ENCODE assay signal across 25 cellular contexts in the genomic region with DNA sequence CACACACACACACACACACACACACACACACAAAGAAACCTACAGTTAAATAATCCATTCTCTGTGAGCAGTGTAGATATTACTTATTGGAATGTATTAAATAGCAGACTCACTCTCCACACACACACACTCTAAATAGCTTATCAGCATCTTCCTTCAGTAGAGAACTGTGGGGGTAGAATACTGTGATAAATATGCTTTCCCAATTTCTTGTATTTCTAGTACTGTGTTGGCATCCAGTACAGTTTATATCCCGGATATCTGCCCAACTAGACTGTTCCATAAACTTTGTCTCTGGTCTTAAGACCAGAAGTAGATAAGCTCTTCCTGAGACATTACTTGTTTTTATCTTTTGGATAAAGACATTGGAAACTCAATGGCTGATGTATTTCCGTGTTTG.
DNase-seq lines count a peak whose midpoint lies in the region; ATAC-seq and TF ChIP-seq lines count a peak whose summit lies in the region.
"Had no signal": no experiment of that assay in that cellular context is flagged by ENCODE, and none has a peak within 500 bp of the region (broad histone marks: within the 10 kb centered on the region; RNA-seq: fewer than 3 reads in every experiment).

No MANE protein-coding gene starts in this region.

- POLR2A ChIA-PET in HEK293 (lab: Yijun Ruan, JAX), result interaction anchor here (0.6 kb wide), 1 partner anchor 20 kb away, joined by 3 read pairs; no protein-coding TSS in a partner anchor

- CTCF ChIA-PET in HEK293 (lab: Yijun Ruan, JAX), result no interaction called here

- DNase-seq in NCI-H226, result peak; percentile 9
- no peak for DNase-seq in left lobe of liver (ENCODE audit: low spot score)
- no peak for DNase-seq in hepatic stellate cell (ENCODE audit: low spot score)
- no peak for DNase-seq in SHP77 (lab: John Stamatoyannopoulos, UW)
- no peak for DNase-seq in stimulated activated CD4-positive, alpha-beta T cell treated with anti-CD3 and anti-CD28 coated beads, Interleukin-2, amount 100 ng/mL, for 48 hours
- DNase-seq: Caco-2; CD8-positive, alpha-beta T cell; DMS79; EL; GDM1; KBM-7; MM.1S; NCI-H2029; NCI-H446 treated with DMSO at 0.1 percent for 48 hours; NCI-H69; SHP77 treated with DMSO at 0.1 percent for 48 hours had no signal

- H3K4me3 ChIP-seq in HEK293 (ENCODE audit: low read depth, low read length), result no peak overlapping the region
- H3K4me3 ChIP-seq: GM12878, GM23338, HAP-1, SK-N-MC had no signal

- TF ChIP-seq CTCF in HEK293 (tag by site-specific recombination; IDR thresholded peaks at IDR 0.05) (no peak), VCaP (conservative IDR thresholded peaks at IDR 0.05) (no peak)

- H3K4me1 ChIP-seq in HEK293 (ENCODE audit: control insufficient read depth, insufficient read depth, low read length), result peaks cover 14% of the 10 kb centered on the region; the same call in 1 of the 2 replicates
- H3K4me1 ChIP-seq: Caco-2, HAP-1 had no signal

- peak overlapping the region; percentile 12 for H3K27ac ChIP-seq in HEK293 (ENCODE audit: extremely low read depth, low read depth, low read length)
- peak overlapping the region; percentile 46 for H3K27ac ChIP-seq in VCaP
- H3K27ac ChIP-seq: RWPE1, SK-N-MC had no signal

- H3K36me3 ChIP-seq in HEK293 (ENCODE audit: control insufficient read depth in 2 of 2, insufficient read depth in 1 of 2, low read length in 2 of 2), result no peaks in the 10 kb centered on the region
- H3K36me3 ChIP-seq: HAP-1 had no signal

- ATAC-seq in left lobe of liver (peak; percentile 27), HG02642 (IDR thresholded peaks at IDR 0.05; ENCODE audit: poor library complexity, unreplicated experiment) (no peak)
- ATAC-seq: CD8-positive, alpha-beta T cell; GM12878; GM23338; Panc1 had no signal

- no peaks in the 10 kb centered on the region for H3K9me3 ChIP-seq in HEK293 (ENCODE audit: control insufficient read depth, insufficient read depth, low read depth, low read length)
- H3K9me3 ChIP-seq: Caco-2, HAP-1 had no signal

TF ChIP-seq in HEK293, 187 proteins besides CTCF, POLR2A, EP300 and RAD21:
- TF ChIP-seq ZNF707 (tag by site-specific recombination; IDR thresholded peaks at IDR 0.05) (no peak), ZSCAN5A (tag by site-specific recombination; IDR thresholded peaks at IDR 0.05) (no peak)
TF ChIP-seq in HEK293: peak in this region for 0.
